Comparison of ENCODE assay signal across 10 cellular contexts in the genomic region with DNA sequence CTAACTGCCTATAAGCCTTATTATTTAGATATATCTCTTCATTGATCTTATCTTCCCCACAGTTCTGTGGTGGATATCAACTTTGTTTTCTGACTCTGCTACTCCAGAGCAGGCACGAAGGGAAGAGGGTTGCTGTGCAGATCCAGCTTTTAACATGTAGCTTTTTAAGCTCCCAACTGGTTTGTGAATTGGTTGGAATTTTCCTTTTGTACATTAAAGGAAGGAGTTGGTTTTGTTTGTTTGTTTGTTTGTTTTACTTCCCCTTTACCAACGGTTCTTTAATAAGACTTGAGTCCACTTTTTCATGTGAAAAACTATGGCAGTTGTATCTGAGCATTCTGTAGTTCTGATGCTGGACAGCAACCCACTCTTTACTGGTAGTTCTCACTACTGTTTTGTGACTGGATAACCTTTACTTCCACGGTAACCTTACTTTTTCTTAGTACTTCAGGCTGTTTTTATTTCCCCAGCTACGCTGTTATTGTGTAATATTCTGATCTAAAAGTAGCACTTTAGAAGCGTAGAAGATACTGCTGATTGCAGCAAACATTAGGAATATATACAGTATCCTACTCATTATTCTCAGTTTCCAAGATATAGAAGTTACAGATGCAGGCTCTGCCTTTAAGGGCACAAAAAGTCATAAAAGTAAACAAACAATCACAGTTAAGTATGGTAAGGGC. TPM values are rescaled to one million over a fixed set of nuclear protein-coding genes. Genes with fewer than 3 reads are reported as not detected.
A peak's percentile ranks its signal among the peaks of the same experiment; 100 is the strongest.
DNase-seq lines count a peak whose midpoint lies in the region; ATAC-seq and TF ChIP-seq lines count a peak whose summit lies in the region.
"Had no signal": no experiment of that assay in that cellular context is flagged by ENCODE, and none has a peak within 500 bp of the region (broad histone marks: within the 10 kb centered on the region; RNA-seq: fewer than 3 reads in every experiment).

No MANE protein-coding gene starts in this region.

- no peak for DNase-seq in DND-41
- DNase-seq in MV-4-11 (lab: John Stamatoyannopoulos, UW) = peak; percentile 36
- DNase-seq in cardiac fibroblast (ENCODE audit: low read depth in 2 of 2) = peak; percentile 34 to 37
- no peak for DNase-seq in neural crest cell (ENCODE audit: low read depth, low spot score)
- DNase-seq in DMS79 (lab: John Stamatoyannopoulos, UW) = no peak
- DNase-seq: GOT3, retina had no signal

- H3K4me2 ChIP-seq in DND-41 (ENCODE audit: insufficient read depth, low read length) = peak overlapping the region; percentile 77

- H3K79me2 ChIP-seq in DND-41 (ENCODE audit: insufficient read depth, low read length) = peaks cover 81% of the 10 kb centered on the region

- H3K9me3 Mint-ChIP-seq in neural crest cell = no peaks in the 10 kb centered on the region

- no peaks in the 10 kb centered on the region for H3K9me3 ChIP-seq in DND-41 (ENCODE audit: insufficient read depth, low read length, severe bottlenecking)

- ATAC-seq in DND-41 (ENCODE audit: insufficient read depth, low read depth) (no peak), HG02852 (IDR thresholded peaks at IDR 0.05; ENCODE audit: unreplicated experiment) (no peak), HG02884 (IDR thresholded peaks at IDR 0.05; ENCODE audit: unreplicated experiment) (no peak), HG03025 (IDR thresholded peaks at IDR 0.05; ENCODE audit: low FRiP score, unreplicated experiment) (no peak)

- no peaks in the 10 kb centered on the region for H3K27me3 ChIP-seq in DND-41 (ENCODE audit: insufficient read depth, low read length, poor library complexity)

- H3K4me1 ChIP-seq in DND-41 (ENCODE audit: insufficient read depth, low read length) = peaks cover 47% of the 10 kb centered on the region

- no peaks in the 10 kb centered on the region for H3K27me3 Mint-ChIP-seq in neural crest cell (ENCODE audit: low read depth)

- H3K4me3 ChIP-seq in DND-41 (ENCODE audit: low read depth in 1 of 2, low read length in 2 of 2) = peak overlapping the region; percentile 65 to 97; a peak in 3 of 4 replicates
- peak overlapping the region in 1 of 2 donors; percentile 90 for H3K4me3 ChIP-seq in cardiac fibroblast (replicated peaks in 1 of 2; ENCODE audit: low read depth in 2 of 2, low read length in 2 of 2)

- TF ChIP-seq CTCF in DND-41 (IDR thresholded peaks at IDR 0.05; ENCODE audit: borderline replicate concordance, extremely low read depth, low read length, poor library complexity, severe bottlenecking) (no peak), cardiac fibroblast (IDR thresholded peaks at IDR 0.05; ENCODE audit: low read depth, low read length) (no peak), neural crest cell (conservative IDR thresholded peaks at IDR 0.05) (no peak)

- peak overlapping the region; percentile 81 for H3K27ac ChIP-seq in DND-41 (ENCODE audit: low read length)

- H4K20me1 ChIP-seq in DND-41 (ENCODE audit: insufficient read depth, low read length) = peaks cover 12% of the 10 kb centered on the region; the same call in 1 of the 2 replicates

- H3K36me3 Mint-ChIP-seq in neural crest cell (ENCODE audit: low read depth) = peaks cover 2% of the 10 kb centered on the region

- peaks cover 32% of the 10 kb centered on the region for H3K36me3 ChIP-seq in DND-41 (ENCODE audit: insufficient read depth, low read length)

- peak overlapping the region; percentile 97 for H3K4me3 Mint-ChIP-seq in neural crest cell

- H2AFZ ChIP-seq in DND-41 (ENCODE audit: low read depth, low read length) = no peak overlapping the region

- H3K27ac Mint-ChIP-seq in neural crest cell (ENCODE audit: unreplicated experiment) = no peak overlapping the region

- H3K9ac ChIP-seq in DND-41 (ENCODE audit: low read depth, low read length) = peak overlapping the region; percentile 68

- peaks cover 27% of the 10 kb centered on the region for H3K4me1 Mint-ChIP-seq in neural crest cell

RNA-seq across cellular contexts. Expression of gene GNPAT, which starts 1.6 kb away (rescaled TPM):
- 69.2 and 70.3 TPM in 2 replicates for total RNA-seq in neural crest cell

Comparison
In these comparisons a context has a peak if more than half of its experiments do, and no peak if none do; other contexts are left out.
1. DNase-seq: peak in MV-4-11 (single experiment) and cardiac fibroblast (2 of 2); none in DND-41 (single experiment), neural crest cell (single experiment) and DMS79 (single experiment).